ENCODE assay signal across 8 cellular contexts in genomic region chr10:101042667-101043355, GRCh38. TPM values are rescaled to one million over a fixed set of nuclear protein-coding genes. Genes with fewer than 3 reads are reported as not detected.
A peak's percentile ranks its signal among the peaks of the same experiment; 100 is the strongest.
DNase-seq lines count a peak whose midpoint lies in the region; ATAC-seq, FAIRE-seq and TF ChIP-seq lines count a peak whose summit lies in the region.

No MANE protein-coding gene starts in this region.

- peak overlapping the region; percentile 83 for H3K27ac ChIP-seq in ACC112 (ENCODE audit: low read depth, low read length)
- H3K27ac ChIP-seq in WERI-Rb-1, result peak overlapping the region; percentile 96

- H3K36me3 ChIP-seq in ACC112 (ENCODE audit: insufficient read depth, low read length), result no peaks in the 10 kb centered on the region
- H3K36me3 ChIP-seq in WERI-Rb-1, result peaks cover 3% of the 10 kb centered on the region
- H3K36me3 ChIP-seq in bronchial epithelial cell (ENCODE audit: control insufficient read depth, insufficient read depth, low read length), result no peaks in the 10 kb centered on the region

- peak overlapping the region; percentile 76 for H3K4me3 ChIP-seq in ACC112 (ENCODE audit: low read depth, low read length)
- peak overlapping the region; percentile 74 for H3K4me3 ChIP-seq in WERI-Rb-1 (ENCODE audit: low read depth, low read length)
- H3K4me3 ChIP-seq in bronchial epithelial cell (ENCODE audit: low read depth, low read length), result peak overlapping the region; percentile 44

- H3K4me1 ChIP-seq in ACC112 (ENCODE audit: control insufficient read depth, insufficient read depth, low read length, unreplicated experiment), result peaks cover 16% of the 10 kb centered on the region

- no peaks in the 10 kb centered on the region for H3K79me2 ChIP-seq in ACC112 (ENCODE audit: control insufficient read depth, insufficient read depth, low read length, unreplicated experiment)

- peak; percentile 93 for ATAC-seq in GM18867 (IDR thresholded peaks at IDR 0.05; ENCODE audit: unreplicated experiment)
- peak; percentile 85 for ATAC-seq in HG03097 (IDR thresholded peaks at IDR 0.05; ENCODE audit: low FRiP score, unreplicated experiment)

- H3K9me3 ChIP-seq in WERI-Rb-1 (ENCODE audit: severe bottlenecking), result no peaks in the 10 kb centered on the region

- H3K27me3 ChIP-seq in ACC112 (ENCODE audit: insufficient read depth, low read length) (no peaks in the 10 kb centered on the region), WERI-Rb-1 (ENCODE audit: insufficient read depth, low read depth, severe bottlenecking) (no peaks in the 10 kb centered on the region), bronchial epithelial cell (ENCODE audit: control insufficient read depth, insufficient read depth, low read length) (peaks cover 6% of the 10 kb centered on the region)

- DNase-seq in NCI-H2171 treated with DMSO at 0.1 percent for 48 hours (lab: John Stamatoyannopoulos, UW) (peak; percentile 88), WERI-Rb-1 (peak; percentile 99), bronchial epithelial cell (ENCODE audit: low read depth) (peak; percentile 91), inferior parietal cortex (ENCODE audit: extremely low spot score) (peak; percentile 81), smooth muscle cell of the brain vasculature (ENCODE audit: low read depth, low spot score) (peak; percentile 81)

- no peak for FAIRE-seq in bronchial epithelial cell (lab: Jason Lieb, UNC)

- TF ChIP-seq CTCF in WERI-Rb-1 (IDR thresholded peaks at IDR 0.05; ENCODE audit: low read depth, low read length) (no peak), bronchial epithelial cell (IDR thresholded peaks at IDR 0.05; ENCODE audit: insufficient read depth, low read length, severe bottlenecking) (no peak)

- peak overlapping the region; percentile 69 for H2AFZ ChIP-seq in ACC112 (ENCODE audit: low read length, unreplicated experiment)

RNA-seq across cellular contexts. Expression of gene SFXN3, which starts 11.8 kb away (rescaled TPM):
- total RNA-seq in bronchial epithelial cell, result 14.0 and 16.1 TPM in 2 replicates

RNA-seq across cellular contexts. Expression of gene PDZD7, which starts 11.9 kb away (rescaled TPM):
- 0.13 and 0.26 TPM in 2 replicates for total RNA-seq in bronchial epithelial cell

RNA-seq across cellular contexts. Expression of gene KAZALD1, which starts 19.0 kb away (rescaled TPM):
- 1.6 and 4.0 TPM in 2 replicates for total RNA-seq in bronchial epithelial cell

RNA-seq across cellular contexts. Expression of gene LZTS2, which starts 43.2 kb away (rescaled TPM):
- 30.0 and 36.5 TPM in 2 replicates for total RNA-seq in bronchial epithelial cell

RNA-seq across cellular contexts. Expression of gene TWNK, which starts 55.5 kb away (rescaled TPM):
- total RNA-seq in bronchial epithelial cell, result 7.9 and 14.7 TPM in 2 replicates

Comparison
In these comparisons a context has a peak if more than half of its experiments do, and no peak if none do; other contexts are left out.
1. Peak in every context shown above with its lines: DNase-seq, ATAC-seq, H3K4me3 ChIP-seq and H3K27ac ChIP-seq.